In the genomic region with DNA sequence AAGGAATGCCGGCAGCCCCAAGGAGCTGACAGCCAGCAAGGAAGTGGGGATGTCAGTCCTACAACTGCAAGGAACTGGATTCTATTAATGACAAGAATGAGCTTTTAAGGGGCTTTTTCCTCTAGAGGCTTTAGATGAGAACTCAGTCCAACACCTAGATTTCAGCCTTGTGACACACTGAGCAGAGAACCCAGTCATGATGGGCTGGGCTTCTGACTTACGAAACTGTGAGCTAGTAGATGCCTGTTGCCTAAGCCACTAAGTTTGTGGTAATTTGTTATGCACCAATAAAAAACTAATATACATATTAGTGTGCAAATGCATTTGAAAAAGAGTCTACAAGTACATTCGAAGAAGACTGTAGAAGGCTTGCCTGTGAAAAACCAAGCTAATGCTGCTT, we compare ENCODE assay signal across 14 cellular contexts.
DNase-seq lines count a peak whose midpoint lies in the region; TF ChIP-seq lines count a peak whose summit lies in the region.
"Had no signal": no experiment of that assay in that cellular context is flagged by ENCODE, and none has a peak within 500 bp of the region (broad histone marks: within the 10 kb centered on the region; RNA-seq: fewer than 3 reads in every experiment).

No MANE protein-coding gene starts in this region.

- BruUV-seq in MCF 10A (replicated peaks; lab: Mats Ljungman, UMichigan), result no TSS peak

- H3K27me3 ChIP-seq in breast epithelium (no peaks in the 10 kb centered on the region), adipocyte (replicated peaks; ENCODE audit: control insufficient read depth, insufficient read depth, low read length) (no peaks in the 10 kb centered on the region)
- H3K27me3 ChIP-seq: neural progenitor cell had no signal

- H3K36me3 ChIP-seq in breast epithelium, result no peaks in the 10 kb centered on the region
- no peaks in the 10 kb centered on the region for H3K36me3 ChIP-seq in adipocyte (ENCODE audit: control insufficient read depth, insufficient read depth, low read length, severe bottlenecking)
- H3K36me3 ChIP-seq: neural progenitor cell had no signal

- POLR2A ChIA-PET in MCF 10A (lab: Yijun Ruan, JAX), result interaction anchor here (0.5 to 2.0 kb wide), 8 partner anchors 9 to 1024 kb away, joined by 3 to 15 read pairs (median 4); a partner anchor contains a TSS

- no peaks in the 10 kb centered on the region for H3K27me3 Mint-ChIP-seq in MCF 10A (ENCODE audit: insufficient read depth, unreplicated experiment)
- H3K27me3 Mint-ChIP-seq: central memory CD8-positive, alpha-beta T cell had no signal

- no peaks in the 10 kb centered on the region for H3K9me3 Mint-ChIP-seq in MCF 10A (ENCODE audit: unreplicated experiment)
- H3K9me3 Mint-ChIP-seq: central memory CD8-positive, alpha-beta T cell had no signal

- no peaks in the 10 kb centered on the region for H3K36me3 Mint-ChIP-seq in MCF 10A (ENCODE audit: insufficient read depth, unreplicated experiment)
- H3K36me3 Mint-ChIP-seq: activated naive CD4-positive, alpha-beta T cell treated with anti-CD3 and anti-CD28 coated beads, Interleukin-2, amount 50 U/mL, for 72 hours had no signal

- H3K27ac ChIP-seq in breast epithelium, result no peak overlapping the region
- H3K27ac ChIP-seq: neural progenitor cell had no signal

- in situ Hi-C loops in ACHN (cut with HindIII; ENCODE audit: low pct_ligation_motif_present, low pct_unique_long_range_greater_than_20kb, low sequenced_read_pairs), result no loop called here

- H3K27ac Mint-ChIP-seq in MCF 10A (ENCODE audit: low read depth, unreplicated experiment), result peak overlapping the region; percentile 90
- H3K27ac Mint-ChIP-seq: activated naive CD4-positive, alpha-beta T cell treated with anti-CD3 and anti-CD28 coated beads, Interleukin-2, amount 50 U/mL, for 72 hours; H9; neural progenitor cell had no signal

- peak overlapping the region; percentile 50 for H3K4me3 Mint-ChIP-seq in MCF 10A (ENCODE audit: unreplicated experiment)
- H3K4me3 Mint-ChIP-seq: central memory CD8-positive, alpha-beta T cell; H9; neural progenitor cell had no signal

- CTCF ChIA-PET in MCF 10A (lab: Yijun Ruan, JAX), result interaction anchor here (0.5 to 0.6 kb wide), 7 partner anchors 33 to 899 kb away, joined by 3 to 6 read pairs (median 4); no protein-coding TSS in a partner anchor

- H3K9ac ChIP-seq in adipocyte (ENCODE audit: low read length), result no peak overlapping the region
- H3K9ac ChIP-seq: neural progenitor cell had no signal

- no peaks in the 10 kb centered on the region for H3K4me1 ChIP-seq in breast epithelium
- peaks cover 16% of the 10 kb centered on the region for H3K4me1 ChIP-seq in adipocyte (ENCODE audit: control insufficient read depth, insufficient read depth, low read length)
- H3K4me1 ChIP-seq: neural progenitor cell had no signal

- peaks cover 13% of the 10 kb centered on the region for H3K4me1 Mint-ChIP-seq in MCF 10A (ENCODE audit: insufficient read depth, unreplicated experiment)
- H3K4me1 Mint-ChIP-seq: central memory CD8-positive, alpha-beta T cell; neural progenitor cell had no signal

- H3K4me3 ChIP-seq in breast epithelium, result no peak overlapping the region
- H3K4me3 ChIP-seq in adipocyte (ENCODE audit: low read length), result peak overlapping the region; percentile 6
- H3K4me3 ChIP-seq in foreskin fibroblast (ENCODE audit: low read depth in 1 of 2, low read length in 2 of 2), result no peak overlapping the region
- H3K4me3 ChIP-seq: neural progenitor cell had no signal

- intact Hi-C loops in MCF 10A (cut with micrococcal nuclease), result loop anchor here (1.0 to 5.0 kb wide), 3 partner anchors 28 to 260 kb away; no protein-coding TSS in a partner anchor
- intact Hi-C loops in breast epithelium (cut with DNase I; ENCODE audit: low total_unique reads), result no loop called here
- intact Hi-C loops in posterior vena cava (cut with DNase I), result loop anchor here in 1 of 2 donors (5.0 kb wide), 1 partner anchor 1135 kb away; no protein-coding TSS in a partner anchor

- peak; percentile 69 for DNase-seq in MCF 10A (ENCODE audit: unreplicated experiment)
- DNase-seq in breast epithelium (ENCODE audit: low spot score in 2 of 2), result no peak
- DNase-seq in adipocyte (ENCODE audit: low read depth), result no peak
- peak; percentile 41 to 67 for DNase-seq in foreskin fibroblast
- DNase-seq in HPDE6-E6E7 (ENCODE audit: extremely low spot score), result no peak
- DNase-seq in ACHN, result no peak
- no peak for DNase-seq in NCI-H510A treated with DMSO at 0.1 percent for 48 hours (lab: John Stamatoyannopoulos, UW)
- DNase-seq in posterior vena cava (ENCODE audit: low spot score), result no peak
- DNase-seq: activated CD8-positive, alpha-beta memory T cell treated with anti-CD3 and anti-CD28 coated beads, Interleukin-2, amount 50 U/mL, for 48 hours; H9; stimulated activated naive CD8-positive, alpha-beta T cell treated with anti-CD3 and anti-CD28 coated beads, Interleukin-15, Interleukin-2, amounts not matched to agents 100 U/mL and 50 U/mL, for 24 hours had no signal

- H3K9me3 ChIP-seq in breast epithelium (no peaks in the 10 kb centered on the region), adipocyte (ENCODE audit: control insufficient read depth, low read length) (no peaks in the 10 kb centered on the region)

- TF ChIP-seq CTCF in MCF 10A (IDR thresholded peaks at IDR 0.05; ENCODE audit: unreplicated experiment) (no peak), breast epithelium (IDR thresholded peaks at IDR 0.05) (no peak), foreskin fibroblast (IDR thresholded peaks at IDR 0.05; ENCODE audit: low read depth, low read length) (no peak)

- no peak for TF ChIP-seq POLR2A in breast epithelium (IDR thresholded peaks at IDR 0.05)

Comparison
In these comparisons a context has a peak if more than half of its experiments do, and no peak if none do; other contexts are left out.
1. DNase-seq: peak in MCF 10A (single experiment) and foreskin fibroblast (2 of 2); none in breast epithelium (0 of 2), adipocyte (single experiment), HPDE6-E6E7 (single experiment), ACHN (single experiment), NCI-H510A treated with DMSO at 0.1 percent for 48 hours (single experiment) and posterior vena cava (single experiment).